18 cellular contexts compared by ENCODE assay signal in the genomic region with DNA sequence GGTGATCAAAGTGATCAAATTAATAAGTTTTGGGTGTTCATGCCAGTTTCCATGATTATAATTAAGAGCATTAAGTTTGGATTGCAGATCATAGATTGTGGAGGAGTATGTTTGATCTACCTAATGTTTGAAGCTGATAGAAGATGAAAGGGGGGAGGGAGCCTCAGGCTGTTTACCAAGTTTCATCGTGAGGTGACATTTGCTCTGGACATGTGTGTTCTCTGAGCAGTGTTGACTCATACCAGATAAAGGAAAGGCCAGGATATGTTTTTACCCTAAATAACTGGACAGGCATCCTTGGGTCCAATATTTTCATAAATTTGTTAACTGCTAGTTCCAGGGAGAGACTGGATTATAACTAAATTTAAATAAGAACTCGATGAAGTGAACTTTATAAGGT. TPM values are rescaled to one million over a fixed set of nuclear protein-coding genes. Genes with fewer than 3 reads are reported as not detected.
DNase-seq lines count a peak whose midpoint lies in the region; TF ChIP-seq lines count a peak whose summit lies in the region.
"Had no signal": no experiment of that assay in that cellular context is flagged by ENCODE, and none has a peak within 500 bp of the region (broad histone marks: within the 10 kb centered on the region; RNA-seq: fewer than 3 reads in every experiment).

No MANE protein-coding gene starts in this region.

- peaks cover 28% of the 10 kb centered on the region for H3K4me1 ChIP-seq in Caco-2
- H3K4me1 ChIP-seq in subcutaneous abdominal adipose tissue (ENCODE audit: control insufficient read depth in 5 of 5, insufficient read depth in 5 of 5, low read length in 5 of 5) = peaks cover 14 to 46% (median 41%) of the 10 kb centered on the region in 5 donors
- peaks cover 18% of the 10 kb centered on the region for H3K4me1 ChIP-seq in CD4-positive, alpha-beta memory T cell (ENCODE audit: insufficient read depth, low read length)
- H3K4me1 ChIP-seq: BE2C had no signal

- H3K27me3 Mint-ChIP-seq in Caco-2 (ENCODE audit: insufficient read depth, unreplicated experiment) = no peaks in the 10 kb centered on the region
- peaks cover 9% of the 10 kb centered on the region in 2 donors for H3K27me3 Mint-ChIP-seq in CD4-positive, alpha-beta memory T cell
- H3K27me3 Mint-ChIP-seq: IgD-negative memory B cell had no signal

- no peak overlapping the region for H3K9ac ChIP-seq in subcutaneous abdominal adipose tissue (ENCODE audit: low read length in 5 of 5)

- H3K4me3 ChIP-seq in Caco-2 (ENCODE audit: low read depth, low read length) (no peak overlapping the region), subcutaneous abdominal adipose tissue (ENCODE audit: low read depth in 1 of 5, low read length in 5 of 5) (no peak overlapping the region)
- no peak overlapping the region for H3K4me3 ChIP-seq in CD4-positive, alpha-beta memory T cell (ENCODE audit: low read length in 2 of 2)
- H3K4me3 ChIP-seq: Peyer's patch, SJSA1 had no signal

- H3K36me3 Mint-ChIP-seq in Caco-2 (ENCODE audit: insufficient read depth, unreplicated experiment) = peaks cover 12% of the 10 kb centered on the region
- H3K36me3 Mint-ChIP-seq in CD4-positive, alpha-beta memory T cell = peaks cover 0 to 7% of the 10 kb centered on the region in 2 donors

- no peak overlapping the region for H3K27ac Mint-ChIP-seq in Caco-2 (ENCODE audit: unreplicated experiment)
- no peak overlapping the region for H3K27ac Mint-ChIP-seq in CD4-positive, alpha-beta memory T cell
- H3K27ac Mint-ChIP-seq: IgD-negative memory B cell had no signal

- DNase-seq in Caco-2 (peak; percentile 45 to 48), NCI-H69 (lab: John Stamatoyannopoulos, UW) (peak; percentile 22), epithelial cell of prostate (ENCODE audit: low read depth, low spot score) (no peak), NCI-H2227 treated with DMSO at 0.1 percent for 48 hours (lab: John Stamatoyannopoulos, UW) (no peak), retina (no peak)
- no peak for DNase-seq in CD4-positive, alpha-beta memory T cell
- DNase-seq: BE2C, DND-41, H7, Karpas-422, NCI-H1436, NCI-H2029, NCI-H345, NCI-H524, Peyer's patch had no signal

- H3K4me3 Mint-ChIP-seq in Caco-2 (ENCODE audit: unreplicated experiment) = no peak overlapping the region
- no peak overlapping the region for H3K4me3 Mint-ChIP-seq in CD4-positive, alpha-beta memory T cell

- peaks cover 20% of the 10 kb centered on the region for H3K4me1 Mint-ChIP-seq in Caco-2 (ENCODE audit: low read depth, unreplicated experiment)
- H3K4me1 Mint-ChIP-seq in CD4-positive, alpha-beta memory T cell = peaks cover 15 to 36% (median 27%) of the 10 kb centered on the region in 4 donors

- H3K9me3 ChIP-seq in Caco-2 (peaks cover 11% of the 10 kb centered on the region), subcutaneous abdominal adipose tissue (ENCODE audit: control insufficient read depth in 5 of 5, low read length in 5 of 5) (no peaks in the 10 kb centered on the region)
- H3K9me3 ChIP-seq in CD4-positive, alpha-beta memory T cell (ENCODE audit: control insufficient read depth in 1 of 2, low read length in 2 of 2) = no peaks in the 10 kb centered on the region
- H3K9me3 ChIP-seq: BE2C, Peyer's patch, SJSA1 had no signal

- no peaks in the 10 kb centered on the region for H3K36me3 ChIP-seq in Caco-2 (ENCODE audit: control insufficient read depth, insufficient read depth, low read length)
- H3K36me3 ChIP-seq in subcutaneous abdominal adipose tissue (ENCODE audit: control insufficient read depth in 5 of 5, insufficient read depth in 5 of 5, low read length in 5 of 5) = no peaks in the 10 kb centered on the region
- no peaks in the 10 kb centered on the region for H3K36me3 ChIP-seq in CD4-positive, alpha-beta memory T cell (ENCODE audit: insufficient read depth, low read length)
- H3K36me3 ChIP-seq: BE2C, Peyer's patch had no signal

- intact Hi-C loops in Caco-2 (cut with micrococcal nuclease; ENCODE audit: unreplicated experiment) = loop anchor here (10.0 kb wide), 1 partner anchor 1008 kb away; no protein-coding TSS in a partner anchor
- intact Hi-C loops in CD4-positive, alpha-beta memory T cell (cut with micrococcal nuclease) = no loop called here

- H3K27me3 ChIP-seq in Caco-2 (replicated peaks; ENCODE audit: control insufficient read depth, insufficient read depth, low read length) (no peaks in the 10 kb centered on the region), subcutaneous abdominal adipose tissue (ENCODE audit: control insufficient read depth in 5 of 5, insufficient read depth in 4 of 5, low read length in 5 of 5) (no peaks in the 10 kb centered on the region)
- H3K27me3 ChIP-seq in CD4-positive, alpha-beta memory T cell (ENCODE audit: insufficient read depth, low read length) = peaks cover 3% of the 10 kb centered on the region
- H3K27me3 ChIP-seq: Peyer's patch, SJSA1 had no signal

- H3K9me3 Mint-ChIP-seq in Caco-2 (ENCODE audit: unreplicated experiment) = peaks cover 21% of the 10 kb centered on the region
- peaks cover 0 to 11% (median 6%) of the 10 kb centered on the region in 8 donors for H3K9me3 Mint-ChIP-seq in CD4-positive, alpha-beta memory T cell

- no TSS peak for BruUV-seq in Caco-2 (replicated peaks; lab: Mats Ljungman, UMichigan)

- no peak for TF ChIP-seq CTCF in Caco-2 (IDR thresholded peaks at IDR 0.05; ENCODE audit: insufficient read depth in 1 of 2, low read depth in 1 of 2, low read length in 1 of 2, severe bottlenecking in 1 of 2, unreplicated experiment in 1 of 2)

- H3K27ac ChIP-seq in epithelial cell of prostate (peak overlapping the region; percentile 7), subcutaneous abdominal adipose tissue (ENCODE audit: low read depth, low read length) (peak overlapping the region; percentile 47)
- H3K27ac ChIP-seq in CD4-positive, alpha-beta memory T cell (ENCODE audit: low read depth, low read length) = no peak overlapping the region
- H3K27ac ChIP-seq: Peyer's patch, SJSA1 had no signal

- CTCF ChIA-PET in Caco-2 (lab: Charles Lee) = no interaction called here
- CTCF ChIA-PET in CD4-positive, alpha-beta memory T cell (lab: Charles Lee; ENCODE audit: partially characterized antibody) = no interaction called here

- POLR2A ChIA-PET in Caco-2 (lab: Charles Lee) = no interaction called here
- POLR2A ChIA-PET in CD4-positive, alpha-beta memory T cell (lab: Charles Lee; ENCODE audit: partially characterized antibody) = no interaction called here

RNA-seq across cellular contexts. Expression of a gene that starts 3.5 kb away (rescaled TPM):
- total RNA-seq in Caco-2 (2022) = 103 and 116 TPM in 2 replicates
- total RNA-seq in CD4-positive, alpha-beta memory T cell = 10 to 100 TPM; 65.7 TPM
- polyA plus RNA-seq in CD4-positive, alpha-beta memory T cell = 10 to 100 TPM; 18.4 to 30.2 TPM

Comparison
In these comparisons a context has a peak if more than half of its experiments do, and no peak if none do; other contexts are left out.
1. DNase-seq: peak in Caco-2 (2 of 2) and NCI-H69 (single experiment); none in epithelial cell of prostate (single experiment), NCI-H2227 treated with DMSO at 0.1 percent for 48 hours (single experiment), retina (single experiment) and CD4-positive, alpha-beta memory T cell (0 of 5).